Comparison of ENCODE assay signal across 10 cellular contexts in the genomic region with DNA sequence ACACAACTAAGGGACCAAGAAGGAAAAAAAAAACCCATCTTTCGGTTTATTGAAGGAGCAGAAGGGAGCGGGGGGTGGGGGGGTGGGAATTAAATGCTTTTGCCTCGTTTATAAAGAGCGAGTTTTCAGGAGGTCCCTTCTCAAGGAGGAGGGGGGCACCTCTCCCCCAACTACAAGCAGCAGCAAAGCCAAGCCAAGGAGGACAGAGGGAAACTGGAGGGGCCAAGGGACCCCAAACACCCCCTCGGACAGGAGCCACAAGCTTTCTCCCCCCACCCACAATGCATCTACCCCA. TPM values are rescaled to one million over a fixed set of nuclear protein-coding genes. Genes with fewer than 3 reads are reported as not detected.
DNase-seq lines count a peak whose midpoint lies in the region; ATAC-seq and TF ChIP-seq lines count a peak whose summit lies in the region.
"Had no signal": no experiment of that assay in that cellular context is flagged by ENCODE, and none has a peak within 500 bp of the region (broad histone marks: within the 10 kb centered on the region; RNA-seq: fewer than 3 reads in every experiment).

No MANE protein-coding gene starts in this region.

- TF ChIP-seq CTCF in CD4-positive, alpha-beta T cell (IDR thresholded peaks at IDR 0.05) = peak; percentile 59
- TF ChIP-seq CTCF in NB4 (IDR thresholded peaks at IDR 0.05; ENCODE audit: low read depth, low read length) (no peak), breast epithelium (IDR thresholded peaks at IDR 0.05) (no peak), nephron progenitor cell (IDR thresholded peaks at IDR 0.05) (peak; percentile 11)

- POLR2A ChIA-PET in CD4-positive, alpha-beta T cell (lab: Charles Lee) = interaction anchor here (0.6 to 1.5 kb wide), 2 partner anchors 19 to 112 kb away, joined by 3 to 4 read pairs; a partner anchor contains a TSS

- H3K4me1 Mint-ChIP-seq in CD4-positive, alpha-beta T cell (ENCODE audit: low read depth) = peaks cover 34% of the 10 kb centered on the region
- H3K4me1 Mint-ChIP-seq in nephron progenitor cell = peaks cover 39% of the 10 kb centered on the region

- TF ChIP-seq POLR2A in NB4 (IDR thresholded peaks at IDR 0.05; ENCODE audit: extremely low read depth, insufficient read length) = no peak
- TF ChIP-seq POLR2A in breast epithelium (IDR thresholded peaks at IDR 0.05) = no peak

- H3K27ac Mint-ChIP-seq in CD4-positive, alpha-beta T cell = peak overlapping the region; percentile 77
- H3K27ac Mint-ChIP-seq in nephron progenitor cell = no peak overlapping the region

- no peaks in the 10 kb centered on the region for H3K27me3 ChIP-seq in CD4-positive, alpha-beta T cell (ENCODE audit: control insufficient read depth, insufficient read depth, low read length)
- peaks cover 0 to 2% of the 10 kb centered on the region in 2 donors for H3K27me3 ChIP-seq in breast epithelium

- H3K27ac ChIP-seq in CD4-positive, alpha-beta T cell (ENCODE audit: low read depth, low read length) = peak overlapping the region; percentile 2
- peak overlapping the region; percentile 61 to 92 for H3K27ac ChIP-seq in breast epithelium

- H3K4me3 Mint-ChIP-seq in CD4-positive, alpha-beta T cell = peak overlapping the region; percentile 84
- H3K4me3 Mint-ChIP-seq in nephron progenitor cell = peak overlapping the region; percentile 77

- no peak for DNase-seq in CD4-positive, alpha-beta T cell
- DNase-seq in NB4 (ENCODE audit: low read depth) (no peak), breast epithelium (ENCODE audit: low spot score in 2 of 2) (no peak), nephron progenitor cell (no peak), glomerular visceral epithelial cell (ENCODE audit: extremely low spot score) (no peak), SW 1271 (lab: John Stamatoyannopoulos, UW) (no peak), NCI-H1930 (lab: John Stamatoyannopoulos, UW) (no peak)

- H3K36me3 ChIP-seq in breast epithelium = no peaks in the 10 kb centered on the region

- H3K9me3 Mint-ChIP-seq in CD4-positive, alpha-beta T cell = no peaks in the 10 kb centered on the region
- H3K9me3 Mint-ChIP-seq in nephron progenitor cell = no peaks in the 10 kb centered on the region

- intact Hi-C loops in CD4-positive, alpha-beta T cell (cut with DNase I, micrococcal nuclease) = loop anchor here (1.0 to 2.0 kb wide), 3 partner anchors 66 to 113 kb away; no protein-coding TSS in a partner anchor
- intact Hi-C loops in breast epithelium (cut with DNase I; ENCODE audit: low total_unique reads) = no loop called here

- peaks cover 16 to 23% of the 10 kb centered on the region in 2 donors for H3K4me1 ChIP-seq in breast epithelium

- ATAC-seq in CD4-positive, alpha-beta T cell (ENCODE audit: poor library complexity) = no peak
- ATAC-seq in HG03280 (IDR thresholded peaks at IDR 0.05; ENCODE audit: unreplicated experiment) = no peak

- H3K4me3 ChIP-seq in NB4 (ENCODE audit: low read depth, low read length) (peak overlapping the region; percentile 40), breast epithelium (peak overlapping the region in 2 of 3 donors; percentile 80 to 86)

- peaks cover 5% of the 10 kb centered on the region for H3K27me3 Mint-ChIP-seq in CD4-positive, alpha-beta T cell
- H3K27me3 Mint-ChIP-seq in nephron progenitor cell (ENCODE audit: low read depth, poor library complexity) = peaks cover 4% of the 10 kb centered on the region

- no peaks in the 10 kb centered on the region for H3K9me3 ChIP-seq in CD4-positive, alpha-beta T cell (ENCODE audit: control insufficient read depth, low read length)
- no peaks in the 10 kb centered on the region for H3K9me3 ChIP-seq in breast epithelium

- CTCF ChIA-PET in CD4-positive, alpha-beta T cell (lab: Charles Lee) = interaction anchor here (1.9 kb wide), 1 partner anchor 20 kb away, joined by 14 read pairs; a partner anchor contains a TSS

- peaks cover 18% of the 10 kb centered on the region for H3K36me3 Mint-ChIP-seq in CD4-positive, alpha-beta T cell (ENCODE audit: low read depth)
- peaks cover 5% of the 10 kb centered on the region for H3K36me3 Mint-ChIP-seq in nephron progenitor cell (ENCODE audit: low read depth)

RNA-seq across cellular contexts. Expression of a gene that starts 2.4 kb away (rescaled TPM):
- total RNA-seq in CD4-positive, alpha-beta T cell = 10 to 100 TPM; 21.0 to 21.6 TPM
- 10 to 100 TPM; 16.5 to 26.5 (median 19.7) TPM for total RNA-seq in breast epithelium

RNA-seq across cellular contexts. Expression of a gene that starts 18.9 kb away (rescaled TPM):
- 1 to 10 TPM; 4.1 to 4.7 TPM for total RNA-seq in CD4-positive, alpha-beta T cell
- 1 to 10 TPM; 2.0 to 5.9 (median 2.4) TPM for total RNA-seq in breast epithelium

RNA-seq across cellular contexts. Expression of a gene that starts 19.4 kb away (rescaled TPM):
- total RNA-seq in CD4-positive, alpha-beta T cell = not detected
- under 1 TPM in 1 of 3 donors, not detected in 2; 0.33 TPM for total RNA-seq in breast epithelium
- total RNA-seq: dermis microvascular lymphatic vessel endothelial cell had no signal

RNA-seq across cellular contexts. Expression of a gene that starts 20.6 kb away (rescaled TPM):
- total RNA-seq in CD4-positive, alpha-beta T cell = 10 to 100 TPM; 63.3 to 65.0 TPM
- 10 to 100 TPM; 24.3 to 50.8 (median 31.3) TPM for total RNA-seq in breast epithelium

RNA-seq across cellular contexts. Expression of a gene that starts 31.0 kb away (rescaled TPM):
- not detected for total RNA-seq in CD4-positive, alpha-beta T cell
- total RNA-seq in breast epithelium = not detected
- total RNA-seq: dermis microvascular lymphatic vessel endothelial cell, M059J had no signal

Comparison
In these comparisons a context has a peak if more than half of its experiments do, and no peak if none do; other contexts are left out.
1. CTCF ChIP-seq: peak in CD4-positive, alpha-beta T cell (single experiment) and nephron progenitor cell (single experiment); none in NB4 (single experiment) and breast epithelium (0 of 3).